In genomic region chr14:58272589-58273372, GRCh38 we compare ENCODE assay signal across 1 cellular context.
TF ChIP-seq lines count a peak whose summit lies in the region.

No MANE protein-coding gene starts in this region.

TF ChIP-seq in HepG2, 621 proteins besides CTCF, POLR2A, EP300 and RAD21 (continued from another document and continues in another):
- TF ChIP-seq SPEN (CRISPR knock-in tag; IDR thresholded peaks at IDR 0.05; ENCODE audit: low read depth) (0 out of 2 replicates have a peak, but pooled peaks have one; percentile 24), ZSCAN12 (CRISPR knock-in tag; IDR thresholded peaks at IDR 0.05) (no peak), ZC3H4 (CRISPR knock-in tag; IDR thresholded peaks at IDR 0.05; ENCODE audit: borderline replicate concordance) (no peak), ZNF260 (CRISPR knock-in tag; IDR thresholded peaks at IDR 0.05; ENCODE audit: borderline replicate concordance, low read depth) (no peak), POLR2G (IDR thresholded peaks at IDR 0.05; ENCODE audit: low read depth, low read length) (peak; percentile 46; the same call in 1 of the 2 replicates), SMC3 (IDR thresholded peaks at IDR 0.05; ENCODE audit: low read length) (peak; percentile 83), RFXAP (CRISPR knock-in tag; IDR thresholded peaks at IDR 0.05; ENCODE audit: borderline replicate concordance) (no peak), ZC3H13 (CRISPR knock-in tag; IDR thresholded peaks at IDR 0.05) (no peak), ZNF792 (CRISPR knock-in tag; IDR thresholded peaks at IDR 0.05) (peak; percentile 67; the same call in 1 of the 2 replicates), FOXO4 (CRISPR knock-in tag; conservative IDR thresholded peaks at IDR 0.05) (no peak), FOXA1 (IDR thresholded peaks at IDR 0.05) (no peak), FOXA1 (CRISPR knock-in tag; IDR thresholded peaks at IDR 0.05) (peak; percentile 82), WIZ (CRISPR knock-in tag; IDR thresholded peaks at IDR 0.05) (no peak), ZNF605 (CRISPR knock-in tag; IDR thresholded peaks at IDR 0.05) (no peak), ADNP (CRISPR knock-in tag; IDR thresholded peaks at IDR 0.05) (no peak), CCDC6 (CRISPR knock-in tag; IDR thresholded peaks at IDR 0.05) (no peak), BATF2 (CRISPR knock-in tag; IDR thresholded peaks at IDR 0.05) (no peak), MED13 (CRISPR knock-in tag; IDR thresholded peaks at IDR 0.05) (no peak), TEAD3 (CRISPR knock-in tag; optimal IDR thresholded peaks at IDR 0.05; ENCODE audit: borderline replicate concordance) (peak; percentile 83), ZNF160 (CRISPR knock-in tag; IDR thresholded peaks at IDR 0.05) (no peak), GABPA (IDR thresholded peaks at IDR 0.05; ENCODE audit: low read depth, low read length) (no peak), GABPA (CRISPR knock-in tag; IDR thresholded peaks at IDR 0.05; ENCODE audit: low read depth) (peak; percentile 55), CREM (IDR thresholded peaks at IDR 0.05) (peak; percentile 44; the same call in 1 of the 2 replicates), CREM (CRISPR knock-in tag; IDR thresholded peaks at IDR 0.05) (no peak), ZKSCAN5 (CRISPR knock-in tag; IDR thresholded peaks at IDR 0.05) (no peak), GLI4 (CRISPR knock-in tag; IDR thresholded peaks at IDR 0.05; ENCODE audit: borderline replicate concordance) (no peak), ZNF12 (CRISPR knock-in tag; IDR thresholded peaks at IDR 0.05) (no peak; the same call in 1 of the 2 replicates), ZNF367 (CRISPR knock-in tag; IDR thresholded peaks at IDR 0.05; ENCODE audit: borderline replicate concordance) (no peak), MLLT10 (CRISPR knock-in tag; IDR thresholded peaks at IDR 0.05) (no peak), ZNF839 (CRISPR knock-in tag; IDR thresholded peaks at IDR 0.05; ENCODE audit: borderline replicate concordance) (no peak), ARID3A (IDR thresholded peaks at IDR 0.05; ENCODE audit: low read depth, low read length) (peak; percentile 97), STAT5B (CRISPR knock-in tag; IDR thresholded peaks at IDR 0.05) (no peak), PLRG1 (conservative IDR thresholded peaks at IDR 0.05) (no peak), MXI1 (IDR thresholded peaks at IDR 0.05; ENCODE audit: borderline replicate concordance, low read depth, low read length) (peak; percentile 55; the same call in 1 of the 3 replicates), MIER3 (CRISPR knock-in tag; IDR thresholded peaks at IDR 0.05; ENCODE audit: borderline replicate concordance) (peak; percentile 81), NPAS2 (CRISPR knock-in tag; IDR thresholded peaks at IDR 0.05; ENCODE audit: borderline replicate concordance) (no peak), MIXL1 (CRISPR knock-in tag; IDR thresholded peaks at IDR 0.05) (peak; percentile 95), NFE2L2 (IDR thresholded peaks at IDR 0.05; ENCODE audit: low read length) (no peak), ATF6 (CRISPR knock-in tag; conservative IDR thresholded peaks at IDR 0.05) (no peak), ZNF24 (IDR thresholded peaks at IDR 0.05) (no peak), ZMYM2 (CRISPR knock-in tag; IDR thresholded peaks at IDR 0.05) (no peak), YY1 (IDR thresholded peaks at IDR 0.05; ENCODE audit: insufficient read depth, insufficient replicate concordance, low read depth, low read length) (no peak), RARG (CRISPR knock-in tag; IDR thresholded peaks at IDR 0.05; ENCODE audit: low read depth) (no peak), ZFP62 (CRISPR knock-in tag; IDR thresholded peaks at IDR 0.05) (no peak), PAXIP1 (CRISPR knock-in tag; conservative IDR thresholded peaks at IDR 0.05) (peak; percentile 97), AKAP8 (CRISPR knock-in tag; IDR thresholded peaks at IDR 0.05) (no peak)
- TF ChIP-seq, protein P1, sequence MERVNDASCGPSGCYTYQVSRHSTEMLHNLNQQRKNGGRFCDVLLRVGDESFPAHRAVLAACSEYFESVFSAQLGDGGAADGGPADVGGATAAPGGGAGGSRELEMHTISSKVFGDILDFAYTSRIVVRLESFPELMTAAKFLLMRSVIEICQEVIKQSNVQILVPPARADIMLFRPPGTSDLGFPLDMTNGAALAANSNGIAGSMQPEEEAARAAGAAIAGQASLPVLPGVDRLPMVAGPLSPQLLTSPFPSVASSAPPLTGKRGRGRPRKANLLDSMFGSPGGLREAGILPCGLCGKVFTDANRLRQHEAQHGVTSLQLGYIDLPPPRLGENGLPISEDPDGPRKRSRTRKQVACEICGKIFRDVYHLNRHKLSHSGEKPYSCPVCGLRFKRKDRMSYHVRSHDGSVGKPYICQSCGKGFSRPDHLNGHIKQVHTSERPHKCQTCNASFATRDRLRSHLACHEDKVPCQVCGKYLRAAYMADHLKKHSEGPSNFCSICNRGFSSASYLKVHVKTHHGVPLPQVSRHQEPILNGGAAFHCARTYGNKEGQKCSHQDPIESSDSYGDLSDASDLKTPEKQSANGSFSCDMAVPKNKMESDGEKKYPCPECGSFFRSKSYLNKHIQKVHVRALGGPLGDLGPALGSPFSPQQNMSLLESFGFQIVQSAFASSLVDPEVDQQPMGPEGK (CRISPR knock-in tag; IDR thresholded peaks at IDR 0.05) = peak; percentile 29; the same call in 1 of the 2 replicates
- TF ChIP-seq, protein P2, sequence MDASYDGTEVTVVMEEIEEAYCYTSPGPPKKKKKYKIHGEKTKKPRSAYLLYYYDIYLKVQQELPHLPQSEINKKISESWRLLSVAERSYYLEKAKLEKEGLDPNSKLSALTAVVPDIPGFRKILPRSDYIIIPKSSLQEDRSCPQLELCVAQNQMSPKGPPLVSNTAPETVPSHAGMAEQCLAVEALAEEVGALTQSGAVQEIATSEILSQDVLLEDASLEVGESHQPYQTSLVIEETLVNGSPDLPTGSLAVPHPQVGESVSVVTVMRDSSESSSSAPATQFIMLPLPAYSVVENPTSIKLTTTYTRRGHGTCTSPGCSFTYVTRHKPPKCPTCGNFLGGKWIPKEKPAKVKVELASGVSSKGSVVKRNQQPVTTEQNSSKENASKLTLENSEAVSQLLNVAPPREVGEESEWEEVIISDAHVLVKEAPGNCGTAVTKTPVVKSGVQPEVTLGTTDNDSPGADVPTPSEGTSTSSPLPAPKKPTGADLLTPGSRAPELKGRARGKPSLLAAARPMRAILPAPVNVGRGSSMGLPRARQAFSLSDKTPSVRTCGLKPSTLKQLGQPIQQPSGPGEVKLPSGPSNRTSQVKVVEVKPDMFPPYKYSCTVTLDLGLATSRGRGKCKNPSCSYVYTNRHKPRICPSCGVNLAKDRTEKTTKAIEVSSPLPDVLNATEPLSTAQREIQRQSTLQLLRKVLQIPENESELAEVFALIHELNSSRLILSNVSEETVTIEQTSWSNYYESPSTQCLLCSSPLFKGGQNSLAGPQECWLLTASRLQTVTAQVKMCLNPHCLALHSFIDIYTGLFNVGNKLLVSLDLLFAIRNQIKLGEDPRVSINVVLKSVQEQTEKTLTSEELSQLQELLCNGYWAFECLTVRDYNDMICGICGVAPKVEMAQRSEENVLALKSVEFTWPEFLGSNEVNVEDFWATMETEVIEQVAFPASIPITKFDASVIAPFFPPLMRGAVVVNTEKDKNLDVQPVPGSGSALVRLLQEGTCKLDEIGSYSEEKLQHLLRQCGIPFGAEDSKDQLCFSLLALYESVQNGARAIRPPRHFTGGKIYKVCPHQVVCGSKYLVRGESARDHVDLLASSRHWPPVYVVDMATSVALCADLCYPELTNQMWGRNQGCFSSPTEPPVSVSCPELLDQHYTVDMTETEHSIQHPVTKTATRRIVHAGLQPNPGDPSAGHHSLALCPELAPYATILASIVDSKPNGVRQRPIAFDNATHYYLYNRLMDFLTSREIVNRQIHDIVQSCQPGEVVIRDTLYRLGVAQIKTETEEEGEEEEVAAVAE (CRISPR knock-in tag; IDR thresholded peaks at IDR 0.05; ENCODE audit: borderline replicate concordance) = peak; percentile 84; the same call in 1 of the 2 replicates
- TF ChIP-seq, protein P3, sequence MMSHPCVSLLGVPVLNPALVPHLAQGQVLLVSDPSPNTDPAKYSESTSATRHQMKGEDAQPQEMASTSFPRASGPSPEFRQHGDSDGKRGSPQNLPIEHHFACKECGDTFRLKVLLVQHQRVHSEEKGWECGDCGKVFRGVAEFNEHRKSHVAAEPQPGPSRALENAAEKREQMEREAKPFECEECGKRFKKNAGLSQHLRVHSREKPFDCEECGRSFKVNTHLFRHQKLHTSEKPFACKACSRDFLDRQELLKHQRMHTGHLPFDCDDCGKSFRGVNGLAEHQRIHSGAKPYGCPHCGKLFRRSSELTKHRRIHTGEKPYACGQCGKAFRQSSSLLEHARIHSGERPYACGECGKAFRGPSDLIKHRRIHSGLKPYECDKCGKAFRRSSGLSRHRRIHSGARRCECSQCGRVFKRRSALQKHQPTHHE (CRISPR knock-in tag; IDR thresholded peaks at IDR 0.05; ENCODE audit: borderline replicate concordance) = no peak
- TF ChIP-seq, protein P4, sequence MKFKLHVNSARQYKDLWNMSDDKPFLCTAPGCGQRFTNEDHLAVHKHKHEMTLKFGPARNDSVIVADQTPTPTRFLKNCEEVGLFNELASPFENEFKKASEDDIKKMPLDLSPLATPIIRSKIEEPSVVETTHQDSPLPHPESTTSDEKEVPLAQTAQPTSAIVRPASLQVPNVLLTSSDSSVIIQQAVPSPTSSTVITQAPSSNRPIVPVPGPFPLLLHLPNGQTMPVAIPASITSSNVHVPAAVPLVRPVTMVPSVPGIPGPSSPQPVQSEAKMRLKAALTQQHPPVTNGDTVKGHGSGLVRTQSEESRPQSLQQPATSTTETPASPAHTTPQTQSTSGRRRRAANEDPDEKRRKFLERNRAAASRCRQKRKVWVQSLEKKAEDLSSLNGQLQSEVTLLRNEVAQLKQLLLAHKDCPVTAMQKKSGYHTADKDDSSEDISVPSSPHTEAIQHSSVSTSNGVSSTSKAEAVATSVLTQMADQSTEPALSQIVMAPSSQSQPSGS (CRISPR knock-in tag; IDR thresholded peaks at IDR 0.05) = peak; percentile 40; the same call in 1 of the 2 replicates
